Comparison of ENCODE assay signal across 1 cellular context in the genomic region with DNA sequence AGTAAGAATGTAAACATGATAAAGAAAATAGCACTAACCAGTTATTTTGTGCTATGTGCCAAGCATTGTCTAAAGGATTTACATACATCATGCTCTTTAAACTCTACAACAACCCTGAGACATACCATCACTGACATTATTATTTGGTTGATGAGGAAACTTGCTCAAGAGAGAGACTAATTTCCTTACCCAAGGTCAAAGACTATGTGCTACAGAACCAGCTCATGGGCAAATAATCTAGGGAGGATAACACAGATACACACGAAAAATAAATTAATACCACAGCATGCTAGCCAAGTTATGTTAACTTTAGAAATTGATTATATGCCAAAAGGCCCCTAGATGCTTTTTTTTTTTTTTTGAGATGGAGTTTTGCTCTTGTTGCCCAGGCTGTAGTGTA.
TF ChIP-seq lines count a peak whose summit lies in the region.

No MANE protein-coding gene starts in this region.

TF ChIP-seq in IMR-90, 13 proteins besides CTCF, POLR2A, EP300 and RAD21:
- TF ChIP-seq CEBPB (IDR thresholded peaks at IDR 0.05; ENCODE audit: low read depth, low read length) (peak; percentile 62; the same call in 1 of the 2 replicates), MAFK (IDR thresholded peaks at IDR 0.05; ENCODE audit: low read depth, low read length) (no peak)
